In genomic region chr20:2292711-2293110, GRCh38 we compare ENCODE assay signal across 16 cellular contexts. TPM values are rescaled to one million over a fixed set of nuclear protein-coding genes. Genes with fewer than 3 reads are reported as not detected.
DNase-seq lines count a peak whose midpoint lies in the region; ATAC-seq and TF ChIP-seq lines count a peak whose summit lies in the region.
"Had no signal": no experiment of that assay in that cellular context is flagged by ENCODE, and none has a peak within 500 bp of the region (broad histone marks: within the 10 kb centered on the region; RNA-seq: fewer than 3 reads in every experiment).

No MANE protein-coding gene starts in this region.

- H3K4me3 ChIP-seq in right atrium auricular region (no peak overlapping the region), lower lobe of right lung (no peak overlapping the region)
- H3K4me3 ChIP-seq: esophagus muscularis mucosa had no signal

- peak; percentile 81 for DNase-seq in cardiac septum (ENCODE audit: low spot score)
- no peak for DNase-seq in right atrium auricular region (ENCODE audit: low spot score)
- peak; percentile 5 for DNase-seq in amniotic epithelial cell (ENCODE audit: low read depth)
- DNase-seq in lower lobe of right lung = peak; percentile 81
- no peak for DNase-seq in activated naive CD4-positive, alpha-beta T cell treated with Interleukin-2 at 50 U/mL for 16 hours
- no peak for DNase-seq in Calu3
- no peak for DNase-seq in G401 (ENCODE audit: low spot score)
- DNase-seq: NCI-H2171 treated with DMSO at 0.1 percent for 48 hours; nucleus accumbens; stimulated activated CD4-positive, alpha-beta T cell treated with anti-CD3 and anti-CD28 coated beads, Interleukin-12 subunit alpha, Interleukin-12 subunit beta, amount 100 ng/mL, for 4 hours had no signal

- H3K4me1 Mint-ChIP-seq in Calu3 (ENCODE audit: low read depth, unreplicated experiment) = peaks cover 23% of the 10 kb centered on the region

- no peak overlapping the region for H3K4me3 Mint-ChIP-seq in Calu3 (ENCODE audit: low read depth, unreplicated experiment)

- no peaks in the 10 kb centered on the region for H3K27me3 Mint-ChIP-seq in Calu3 (ENCODE audit: unreplicated experiment)

- H3K4me1 ChIP-seq in right atrium auricular region = no peaks in the 10 kb centered on the region
- peaks cover 3% of the 10 kb centered on the region for H3K4me1 ChIP-seq in lower lobe of right lung

- peak; percentile 82 to 91 for ATAC-seq in lower lobe of right lung
- no peak for ATAC-seq in HG03025 (IDR thresholded peaks at IDR 0.05; ENCODE audit: low FRiP score, unreplicated experiment)
- ATAC-seq: activated CD4-positive, CD25-positive, alpha-beta regulatory T cell treated with anti-CD3 and anti-CD28 coated beads, Interleukin-2, amount 50 U/mL, for 24 hours; HCT116 had no signal

- no peaks in the 10 kb centered on the region for H3K27me3 ChIP-seq in right atrium auricular region
- H3K27me3 ChIP-seq in lower lobe of right lung (ENCODE audit: low read depth) = no peaks in the 10 kb centered on the region

- CTCF ChIA-PET in Calu3 (lab: Charles Lee) = no interaction called here

- BruUV-seq in Calu3 (replicated peaks; lab: Mats Ljungman, UMichigan) = no TSS peak

- TF ChIP-seq CTCF in right atrium auricular region (IDR thresholded peaks at IDR 0.05) = no peak
- no peak for TF ChIP-seq CTCF in lower lobe of right lung (IDR thresholded peaks at IDR 0.05)
- no peak for TF ChIP-seq CTCF in Calu3 (IDR thresholded peaks at IDR 0.05; ENCODE audit: unreplicated experiment)

- no peaks in the 10 kb centered on the region for H3K9me3 ChIP-seq in right atrium auricular region
- no peaks in the 10 kb centered on the region for H3K9me3 ChIP-seq in lower lobe of right lung
- H3K9me3 ChIP-seq: esophagus muscularis mucosa had no signal

- H3K9me3 Mint-ChIP-seq in Calu3 (ENCODE audit: low read depth, unreplicated experiment) = no peaks in the 10 kb centered on the region

- no peak overlapping the region for H3K27ac ChIP-seq in right atrium auricular region
- no peak overlapping the region for H3K27ac ChIP-seq in lower lobe of right lung
- H3K27ac ChIP-seq: esophagus muscularis mucosa had no signal

- no peaks in the 10 kb centered on the region for H3K36me3 Mint-ChIP-seq in Calu3 (ENCODE audit: insufficient read depth, unreplicated experiment)

- in situ Hi-C loops in G401 (cut with HindIII; ENCODE audit: low sequenced_read_pairs) = no loop called here

- intact Hi-C loops in cardiac septum (cut with DNase I) = no loop called here
- intact Hi-C loops in lower lobe of right lung (cut with DNase I) = no loop called here
- intact Hi-C loops in Calu3 (cut with micrococcal nuclease; ENCODE audit: unreplicated experiment) = no loop called here

- H3K27ac Mint-ChIP-seq in Calu3 (ENCODE audit: unreplicated experiment) = no peak overlapping the region

- H3K36me3 ChIP-seq in right atrium auricular region = no peaks in the 10 kb centered on the region
- no peaks in the 10 kb centered on the region for H3K36me3 ChIP-seq in lower lobe of right lung
- H3K36me3 ChIP-seq: esophagus muscularis mucosa had no signal

RNA-seq across cellular contexts. Expression of gene TGM3, which starts 3.1 kb away (rescaled TPM):
- total RNA-seq in cardiac septum = not detected
- not detected for total RNA-seq in right atrium auricular region
- total RNA-seq in lower lobe of right lung = 0.32 TPM
- not detected in 2 replicates for total RNA-seq in Calu3 (2022)
- not detected in 2 replicates for total RNA-seq in G401 (2014; rRNA removed; shearing (Covaris generic))
- total RNA-seq: lung microvascular endothelial cell, OCI-LY7 had no signal

Comparison
In these comparisons a context has a peak if more than half of its experiments do, and no peak if none do; other contexts are left out.
1. DNase-seq: peak in cardiac septum (single experiment), amniotic epithelial cell (single experiment) and lower lobe of right lung (single experiment); none in right atrium auricular region (single experiment), activated naive CD4-positive, alpha-beta T cell treated with Interleukin-2 at 50 U/mL for 16 hours (single experiment), Calu3 (single experiment) and G401 (single experiment).